ENCODE assay signal across 21 cellular contexts in genomic region chr19:3493651-3494050, GRCh38.
A peak's percentile ranks its signal among the peaks of the same experiment; 100 is the strongest.
DNase-seq lines count a peak whose midpoint lies in the region; ATAC-seq lines count a peak whose summit lies in the region.
"Had no signal": no experiment of that assay in that cellular context is flagged by ENCODE, and none has a peak within 500 bp of the region (broad histone marks: within the 10 kb centered on the region; RNA-seq: fewer than 3 reads in every experiment).

No MANE protein-coding gene starts in this region.

- H3K27ac Mint-ChIP-seq in stimulated activated naive CD8-positive, alpha-beta T cell treated with anti-CD3 and anti-CD28 coated beads, Interleukin-15, Interleukin-2, amounts not matched to agents 100 ng/mL and 50 ng/mL, for 24 hours = peak overlapping the region; percentile 40
- no peak overlapping the region for H3K27ac Mint-ChIP-seq in stimulated activated naive CD8-positive, alpha-beta T cell treated with anti-CD3 and anti-CD28 coated beads, Interleukin-15, amount 100 ng/mL, for 72 hours

- peaks cover 23% of the 10 kb centered on the region for H3K36me3 Mint-ChIP-seq in stimulated activated naive CD8-positive, alpha-beta T cell treated with anti-CD3 and anti-CD28 coated beads, Interleukin-15, Interleukin-2, amounts not matched to agents 100 ng/mL and 50 ng/mL, for 24 hours (ENCODE audit: low read depth)

- H3K27me3 Mint-ChIP-seq in stimulated activated naive CD8-positive, alpha-beta T cell treated with anti-CD3 and anti-CD28 coated beads, Interleukin-15, Interleukin-2, amounts not matched to agents 100 ng/mL and 50 ng/mL, for 24 hours = no peaks in the 10 kb centered on the region
- no peaks in the 10 kb centered on the region for H3K27me3 Mint-ChIP-seq in stimulated activated naive CD8-positive, alpha-beta T cell treated with anti-CD3 and anti-CD28 coated beads, Interleukin-15, amount 100 ng/mL, for 72 hours
- H3K27me3 Mint-ChIP-seq: CD4-positive, alpha-beta memory T cell; IgD-negative memory B cell had no signal

- no peak overlapping the region for H3K4me3 Mint-ChIP-seq in stimulated activated naive CD8-positive, alpha-beta T cell treated with anti-CD3 and anti-CD28 coated beads, Interleukin-15, Interleukin-2, amounts not matched to agents 100 ng/mL and 50 ng/mL, for 24 hours
- H3K4me3 Mint-ChIP-seq in stimulated activated naive CD8-positive, alpha-beta T cell treated with anti-CD3 and anti-CD28 coated beads, Interleukin-15, amount 100 ng/mL, for 72 hours = no peak overlapping the region
- H3K4me3 Mint-ChIP-seq: IgD-negative memory B cell had no signal

- no peaks in the 10 kb centered on the region for H3K9me3 ChIP-seq in KOPT-K1 (ENCODE audit: insufficient read depth, low read length, poor library complexity, severe bottlenecking)
- H3K9me3 ChIP-seq: BLaER1 treated with 17β-estradiol and CSF1 and Interleukin-3, amounts not matched to agents 10 nM and 100 nM; SJSA1 had no signal

- H3K27ac ChIP-seq in KOPT-K1 (ENCODE audit: low read depth, low read length, poor library complexity, severe bottlenecking) (peak overlapping the region; percentile 96), cingulate gyrus (ENCODE audit: low read depth, low read length) (peak overlapping the region; percentile 96)
- H3K27ac ChIP-seq: BLaER1 treated with 17β-estradiol and CSF1 and Interleukin-3, amounts not matched to agents 10 nM and 100 nM; SJSA1 had no signal

- H3K9me3 Mint-ChIP-seq in stimulated activated naive CD8-positive, alpha-beta T cell treated with anti-CD3 and anti-CD28 coated beads, Interleukin-15, Interleukin-2, amounts not matched to agents 100 ng/mL and 50 ng/mL, for 24 hours = no peaks in the 10 kb centered on the region
- H3K9me3 Mint-ChIP-seq in stimulated activated naive CD8-positive, alpha-beta T cell treated with anti-CD3 and anti-CD28 coated beads, Interleukin-15, amount 100 ng/mL, for 72 hours = no peaks in the 10 kb centered on the region
- H3K9me3 Mint-ChIP-seq: IgD-negative memory B cell had no signal

- peaks cover 50% of the 10 kb centered on the region for H3K36me3 ChIP-seq in KOPT-K1 (ENCODE audit: insufficient read depth, low read length)

- no peak for ATAC-seq in stimulated activated naive CD8-positive, alpha-beta T cell treated with anti-CD3 and anti-CD28 coated beads, Interleukin-15, amount 100 ng/mL, for 72 hours
- ATAC-seq: Right ventricle myocardium inferior had no signal

- peaks cover 20% of the 10 kb centered on the region for H3K4me1 Mint-ChIP-seq in stimulated activated naive CD8-positive, alpha-beta T cell treated with anti-CD3 and anti-CD28 coated beads, Interleukin-15, Interleukin-2, amounts not matched to agents 100 ng/mL and 50 ng/mL, for 24 hours (ENCODE audit: low read depth)
- H3K4me1 Mint-ChIP-seq in stimulated activated naive CD8-positive, alpha-beta T cell treated with anti-CD3 and anti-CD28 coated beads, Interleukin-15, amount 100 ng/mL, for 72 hours = peaks cover 8% of the 10 kb centered on the region

- no peak for DNase-seq in stimulated activated naive CD8-positive, alpha-beta T cell treated with anti-CD3 and anti-CD28 coated beads, Interleukin-15, amount 100 ng/mL, for 72 hours
- DNase-seq in DMS53 (lab: John Stamatoyannopoulos, UW) (no peak), SKM-1 (lab: John Stamatoyannopoulos, UW; ENCODE audit: unreplicated experiment) (no peak), 8988T (no peak)
- DNase-seq: ACHN, DMS153, GDM1, Kasumi-1, NCI-H1694, NCI-H2081, NCI-H2171, NCI-H524 treated with DMSO at 0.1 percent for 48 hours, OCI-M1 had no signal
